11 cellular contexts compared by ENCODE assay signal in genomic region chr3:65596511-65597224, GRCh38.
DNase-seq lines count a peak whose midpoint lies in the region; ATAC-seq and TF ChIP-seq lines count a peak whose summit lies in the region.
"Had no signal": no experiment of that assay in that cellular context is flagged by ENCODE, and none has a peak within 500 bp of the region (broad histone marks: within the 10 kb centered on the region; RNA-seq: fewer than 3 reads in every experiment).

No MANE protein-coding gene starts in this region.

- no peak overlapping the region for H3K27ac Mint-ChIP-seq in chondrocyte (ENCODE audit: unreplicated experiment)
- H3K27ac Mint-ChIP-seq in type B pancreatic cell: peak overlapping the region; percentile 63
- H3K27ac Mint-ChIP-seq: activated CD8-positive, alpha-beta memory T cell treated with anti-CD3 and anti-CD28 coated beads, Interleukin-2, amount 10 ng/mL, durations not matched to agents 7 days and 5 days; IgD-negative memory B cell had no signal

- H3K4me1 Mint-ChIP-seq in chondrocyte (ENCODE audit: low read depth) (peaks cover 20% of the 10 kb centered on the region), type B pancreatic cell (ENCODE audit: unreplicated experiment) (peaks cover 51% of the 10 kb centered on the region)
- H3K4me1 Mint-ChIP-seq: activated CD8-positive, alpha-beta memory T cell treated with anti-CD3 and anti-CD28 coated beads, Interleukin-2, amount 10 ng/mL, durations not matched to agents 7 days and 5 days; IgD-negative memory B cell had no signal

- H3K9me3 Mint-ChIP-seq in chondrocyte (ENCODE audit: low read depth) (no peaks in the 10 kb centered on the region), type B pancreatic cell (no peaks in the 10 kb centered on the region)

- H3K23ac ChIP-seq in mesenchymal stem cell (ENCODE audit: low read length in 2 of 2): peak overlapping the region in 1 of 2 experiments; percentile 68

- H3K9ac ChIP-seq in mesenchymal stem cell (ENCODE audit: low read length): peak overlapping the region; percentile 6

- H3K4me3 ChIP-seq in mesenchymal stem cell (ENCODE audit: insufficient read depth in 1 of 2, low read depth in 1 of 2, low read length in 2 of 2): peak overlapping the region in 1 of 2 experiments; percentile 34

- peaks cover 0 to 5% of the 10 kb centered on the region in 2 experiments for H3K27me3 ChIP-seq in mesenchymal stem cell (ENCODE audit: control insufficient read depth in 1 of 2, insufficient read depth in 1 of 2, low read length in 2 of 2)

- H4K91ac ChIP-seq in mesenchymal stem cell (ENCODE audit: low read length): peak overlapping the region; percentile 67

- DNase-seq in DMS79 treated with DMSO at 0.1 percent for 48 hours (lab: John Stamatoyannopoulos, UW) (peak; percentile 19), DMS79 (lab: John Stamatoyannopoulos, UW) (no peak), chondrocyte (ENCODE audit: low spot score) (no peak), mesenchymal stem cell (no peak), type B pancreatic cell (ENCODE audit: extremely low spot score, unreplicated experiment) (no peak), hepatic stellate cell (ENCODE audit: low spot score) (no peak)
- DNase-seq: activated CD8-positive, alpha-beta memory T cell treated with anti-CD3 and anti-CD28 coated beads, Interleukin-2, amount 10 ng/mL, durations not matched to agents 7 days and 5 days had no signal

- WGBS in mesenchymal stem cell: 3% methylated on average over 13 of the region's 13 CpGs

- H4K8ac ChIP-seq in mesenchymal stem cell (ENCODE audit: low read length): peak overlapping the region; percentile 20

- peak overlapping the region; percentile 88 for H3K4me2 ChIP-seq in mesenchymal stem cell (ENCODE audit: low read length, poor library complexity, severe bottlenecking)

- no peak overlapping the region for H3K27ac ChIP-seq in mesenchymal stem cell (ENCODE audit: low read length, poor library complexity, severe bottlenecking)
- H3K27ac ChIP-seq: 22Rv1 had no signal

- H3K4me1 ChIP-seq in mesenchymal stem cell (ENCODE audit: control insufficient read depth, insufficient read depth, low read depth, low read length): peaks cover 13% of the 10 kb centered on the region

- H3K9me3 ChIP-seq in mesenchymal stem cell (ENCODE audit: control insufficient read depth, low read length): no peaks in the 10 kb centered on the region

- peak overlapping the region in 1 of 2 experiments; percentile 60 for H3K18ac ChIP-seq in mesenchymal stem cell (ENCODE audit: low read depth in 1 of 2, low read length in 2 of 2)

- no peak overlapping the region for H2BK120ac ChIP-seq in mesenchymal stem cell (ENCODE audit: low read depth, low read length)

- H3K36me3 Mint-ChIP-seq in chondrocyte (ENCODE audit: low read depth) (no peaks in the 10 kb centered on the region), type B pancreatic cell (no peaks in the 10 kb centered on the region)
- H3K36me3 Mint-ChIP-seq: activated CD8-positive, alpha-beta memory T cell treated with anti-CD3 and anti-CD28 coated beads, Interleukin-2, amount 10 ng/mL, durations not matched to agents 7 days and 5 days; IgD-negative memory B cell had no signal

- ATAC-seq in GM21619 (IDR thresholded peaks at IDR 0.05; ENCODE audit: unreplicated experiment): no peak
- no peak for ATAC-seq in GM19452 (IDR thresholded peaks at IDR 0.05; ENCODE audit: unreplicated experiment)
- ATAC-seq: activated CD8-positive, alpha-beta memory T cell treated with anti-CD3 and anti-CD28 coated beads, Interleukin-2, amount 10 ng/mL, durations not matched to agents 7 days and 5 days had no signal

- TF ChIP-seq CTCF in chondrocyte (IDR thresholded peaks at IDR 0.05): no peak
- no peak for TF ChIP-seq CTCF in type B pancreatic cell (conservative IDR thresholded peaks at IDR 0.05)

- no peak overlapping the region for H2AK5ac ChIP-seq in mesenchymal stem cell (ENCODE audit: low read length, severe bottlenecking)

- H2BK12ac ChIP-seq in mesenchymal stem cell (ENCODE audit: low read length in 2 of 2): peak overlapping the region in 1 of 2 experiments; percentile 30

- H3K27me3 Mint-ChIP-seq in chondrocyte (ENCODE audit: low read depth) (peaks cover 2% of the 10 kb centered on the region), type B pancreatic cell (peaks cover 13% of the 10 kb centered on the region)

- peaks cover 13% of the 10 kb centered on the region for H3K79me1 ChIP-seq in mesenchymal stem cell (replicated peaks; ENCODE audit: low read length, poor library complexity, severe bottlenecking)

- peak overlapping the region; percentile 70 for H3K4me3 Mint-ChIP-seq in chondrocyte (ENCODE audit: unreplicated experiment)
- peak overlapping the region; percentile 89 for H3K4me3 Mint-ChIP-seq in type B pancreatic cell
- H3K4me3 Mint-ChIP-seq: activated CD8-positive, alpha-beta memory T cell treated with anti-CD3 and anti-CD28 coated beads, Interleukin-2, amount 10 ng/mL, durations not matched to agents 7 days and 5 days; IgD-negative memory B cell had no signal

- H2AFZ ChIP-seq in mesenchymal stem cell (ENCODE audit: low read depth, low read length): no peak overlapping the region

- H3K14ac ChIP-seq in mesenchymal stem cell (ENCODE audit: low read length in 2 of 2): no peak overlapping the region

- H3K4ac ChIP-seq in mesenchymal stem cell (ENCODE audit: low read depth in 1 of 2, low read length in 2 of 2): no peak overlapping the region

- H2BK5ac ChIP-seq in mesenchymal stem cell (ENCODE audit: low read depth, low read length, poor library complexity, severe bottlenecking): no peak overlapping the region

- H2BK15ac ChIP-seq in mesenchymal stem cell (ENCODE audit: low read depth, poor library complexity, severe bottlenecking): no peak overlapping the region

- no peaks in the 10 kb centered on the region for H3K36me3 ChIP-seq in mesenchymal stem cell (ENCODE audit: control insufficient read depth in 1 of 2, insufficient read depth in 2 of 2, low read depth in 1 of 2, low read length in 2 of 2)
